Comparison of ENCODE assay signal across 13 cellular contexts in genomic region chr4:90078440-90078839, GRCh38. TPM values are rescaled to one million over a fixed set of nuclear protein-coding genes. Genes with fewer than 3 reads are reported as not detected.
DNase-seq lines count a peak whose midpoint lies in the region; ATAC-seq, FAIRE-seq and TF ChIP-seq lines count a peak whose summit lies in the region.
"Had no signal": no experiment of that assay in that cellular context is flagged by ENCODE, and none has a peak within 500 bp of the region (broad histone marks: within the 10 kb centered on the region; RNA-seq: fewer than 3 reads in every experiment).

No MANE protein-coding gene starts in this region.

- no peak for DNase-seq in stimulated activated naive CD4-positive, alpha-beta T cell treated with Interleukin-2 at 50 U/mL for 16 hours (lab: John Stamatoyannopoulos, UW)
- DNase-seq in urothelium cell line (ENCODE audit: low spot score) (no peak), left lung (no peak)
- DNase-seq: activated naive CD8-positive, alpha-beta T cell treated with anti-CD3 and anti-CD28 coated beads, Interleukin-2, amount 50 U/mL, for 24 hours; COR-L47; NCI-H187; stimulated activated CD8-positive, alpha-beta memory T cell treated with anti-CD3 and anti-CD28 coated beads, Interleukin-4, amount 100 ng/mL, for 48 hours had no signal

- H3K9ac ChIP-seq in neural cell (ENCODE audit: low read length): no peak overlapping the region

- no peaks in the 10 kb centered on the region for H3K79me2 ChIP-seq in neural cell (replicated peaks; ENCODE audit: insufficient read depth, low read length)

- no peak for FAIRE-seq in urothelium cell line (lab: Jason Lieb, UNC)

- no peak for TF ChIP-seq CTCF in neural cell (IDR thresholded peaks at IDR 0.05; ENCODE audit: poor library complexity, severe bottlenecking)
- TF ChIP-seq CTCF in left lung (IDR thresholded peaks at IDR 0.05): no peak

- no peak overlapping the region for H2AFZ ChIP-seq in neural cell (ENCODE audit: low read depth, low read length)

- H3K9me2 ChIP-seq in neural cell (ENCODE audit: insufficient read depth, low read length): no peaks in the 10 kb centered on the region

- TF ChIP-seq RAD21 in neural cell (conservative IDR thresholded peaks at IDR 0.05): no peak

- H3K36me3 ChIP-seq in neural cell (ENCODE audit: insufficient read depth, low read length): no peaks in the 10 kb centered on the region
- H3K36me3 ChIP-seq in left lung: no peaks in the 10 kb centered on the region

- no peak overlapping the region for H3K4me3 ChIP-seq in neural cell (ENCODE audit: low read length)
- H3K4me3 ChIP-seq in left lung: no peak overlapping the region
- H3K4me3 ChIP-seq: coronary artery had no signal

- no peaks in the 10 kb centered on the region for H3K9me3 ChIP-seq in neural cell (ENCODE audit: low read length)
- no peaks in the 10 kb centered on the region for H3K9me3 ChIP-seq in left lung

- ATAC-seq in GM18873 (IDR thresholded peaks at IDR 0.05; ENCODE audit: low FRiP score, unreplicated experiment) (peak; percentile 54), GM21786 (IDR thresholded peaks at IDR 0.05; ENCODE audit: unreplicated experiment) (peak; percentile 62), HG03520 (IDR thresholded peaks at IDR 0.05; ENCODE audit: unreplicated experiment) (peak; percentile 82), left lung (no peak)
- ATAC-seq: activated naive CD8-positive, alpha-beta T cell treated with anti-CD3 and anti-CD28 coated beads, Interleukin-2, amount 50 U/mL, for 24 hours; HCT116 had no signal

- peaks cover 4% of the 10 kb centered on the region for H3F3A ChIP-seq in neural cell (ENCODE audit: insufficient read depth, low read length, poor library complexity, severe bottlenecking)

- no peaks in the 10 kb centered on the region for H3K4me1 ChIP-seq in left lung

- intact Hi-C loops in left lung (cut with DNase I): no loop called here

- peak overlapping the region; percentile 5 for H3K27ac ChIP-seq in neural cell (ENCODE audit: low read length)
- no peak overlapping the region for H3K27ac ChIP-seq in left lung
- H3K27ac ChIP-seq: coronary artery had no signal

- H3K4me2 ChIP-seq in neural cell (ENCODE audit: low read length): no peak overlapping the region

- no peaks in the 10 kb centered on the region for H4K20me1 ChIP-seq in neural cell (ENCODE audit: insufficient read depth)

- H3K27me3 ChIP-seq in neural cell (ENCODE audit: insufficient read depth, low read depth, low read length) (no peaks in the 10 kb centered on the region), left lung (no peaks in the 10 kb centered on the region)

- peak; percentile 18 for TF ChIP-seq EP300 in neural cell (conservative IDR thresholded peaks at IDR 0.05; ENCODE audit: poor library complexity, severe bottlenecking)

TF ChIP-seq in neural cell, 6 proteins besides CTCF, POLR2A, EP300 and RAD21:
- TF ChIP-seq POLR2AphosphoS5 (IDR thresholded peaks at IDR 0.05) (no peak), REST (IDR thresholded peaks at IDR 0.05; ENCODE audit: borderline replicate concordance) (no peak), TAF1 (IDR thresholded peaks at IDR 0.05; ENCODE audit: low read depth) (no peak), MXI1 (conservative IDR thresholded peaks at IDR 0.05; ENCODE audit: poor library complexity, severe bottlenecking) (no peak), EZH2 (IDR thresholded peaks at IDR 0.05; ENCODE audit: borderline replicate concordance, insufficient read depth, low read length, poor library complexity, severe bottlenecking) (no peak), SMC3 (conservative IDR thresholded peaks at IDR 0.05; ENCODE audit: poor library complexity) (no peak)
TF ChIP-seq in neural cell: peak in this region for 0.

RNA-seq across cellular contexts. Expression of gene CCSER1, which starts 48.8 kb away (rescaled TPM):
- polyA plus RNA-seq in neural cell: 20.8 and 23.6 TPM in 2 replicates
- 375 and 378 TPM in 2 replicates for polyA minus RNA-seq in neural cell
- 1 to 10 TPM; 5.2 to 9.0 TPM for total RNA-seq in left lung
